24 cellular contexts compared by ENCODE assay signal in the genomic region with DNA sequence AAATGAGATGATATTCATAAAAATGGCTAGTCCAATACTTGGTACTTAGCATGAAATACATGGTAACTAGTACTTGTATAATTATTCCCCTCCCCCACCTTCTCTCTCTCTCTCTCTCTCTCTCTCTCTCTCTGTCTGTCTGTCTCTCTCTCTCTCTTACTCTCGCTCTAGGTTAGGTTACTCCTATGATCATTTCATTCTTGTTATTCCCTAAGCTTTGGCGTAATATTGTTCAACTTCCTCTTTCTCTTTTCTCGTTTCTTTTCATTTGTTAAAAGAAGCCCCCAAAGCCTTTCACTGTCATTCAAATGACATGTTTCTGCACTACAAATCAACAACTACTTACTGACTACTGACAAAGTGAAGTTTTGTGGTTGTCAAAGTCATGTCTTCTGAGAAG.
"Had no signal": no experiment of that assay in that cellular context is flagged by ENCODE, and none has a peak within 500 bp of the region (broad histone marks: within the 10 kb centered on the region; RNA-seq: fewer than 3 reads in every experiment).

No MANE protein-coding gene starts in this region.

- H3K4me2 ChIP-seq: hepatocyte, smooth muscle cell had no signal

- H3K27me3 ChIP-seq: breast epithelium, esophagus muscularis mucosa, hepatocyte, left lung, sigmoid colon, upper lobe of left lung had no signal

- H3K4me1 Mint-ChIP-seq: activated CD4-positive, alpha-beta T cell treated with anti-CD3 and anti-CD28 coated beads for 36 hours; natural killer cell had no signal

- H3K4me3 ChIP-seq: breast epithelium, coronary artery, esophagus muscularis mucosa, hepatocyte, left lung, sigmoid colon, smooth muscle cell, upper lobe of left lung had no signal

- H3K27ac ChIP-seq: breast epithelium, coronary artery, esophagus muscularis mucosa, hepatocyte, left lung, sigmoid colon, upper lobe of left lung had no signal

- H3K79me2 ChIP-seq: hepatocyte had no signal

- H3K9me3 ChIP-seq: breast epithelium, esophagus muscularis mucosa, left lung, upper lobe of left lung had no signal

- H3K27ac Mint-ChIP-seq: activated CD4-positive, alpha-beta T cell treated with anti-CD3 and anti-CD28 coated beads for 36 hours; activated naive CD8-positive, alpha-beta T cell treated with anti-CD3 and anti-CD28 coated beads for 36 hours; mesothelial cell of epicardium; natural killer cell; progenitor cell of endocrine pancreas had no signal

- DNase-seq: activated CD4-positive, alpha-beta T cell treated with anti-CD3 and anti-CD28 coated beads for 36 hours; activated CD4-positive, alpha-beta T cell treated with anti-CD3 and anti-CD28 coated beads, Interleukin-2, amount 50 U/mL, for 4 hours; activated CD8-positive, alpha-beta memory T cell treated with anti-CD3 and anti-CD28 coated beads for 24 hours; activated CD8-positive, alpha-beta memory T cell treated with anti-CD3 and anti-CD28 coated beads, Interleukin-2, amount 50 U/mL, for 4 hours; activated naive CD4-positive, alpha-beta T cell treated with Interleukin-2 at 50 U/mL for 16 hours; activated naive CD8-positive, alpha-beta T cell treated with anti-CD3 and anti-CD28 coated beads for 36 hours; activated T-cell treated with anti-CD3 and anti-CD28 coated beads, Interleukin-2, amount 50 U/mL, for 48 hours; glutamatergic neuron; kidney glomerular epithelial cell; left lung; natural killer cell; retina; sigmoid colon; stimulated activated CD4-positive, alpha-beta T cell treated with anti-CD3 and anti-CD28 coated beads, Interleukin-2, amount 100 ng/mL, for 48 hours; stimulated activated naive CD4-positive, alpha-beta T cell treated with Interleukin-2 at 50 U/mL for 16 hours; upper lobe of left lung had no signal

- FAIRE-seq: frontal cortex had no signal

- H3K36me3 Mint-ChIP-seq: activated naive CD8-positive, alpha-beta T cell treated with anti-CD3 and anti-CD28 coated beads for 36 hours; mesothelial cell of epicardium; natural killer cell had no signal

- H3K27me3 Mint-ChIP-seq: activated CD4-positive, alpha-beta T cell treated with anti-CD3 and anti-CD28 coated beads for 36 hours; activated naive CD8-positive, alpha-beta T cell treated with anti-CD3 and anti-CD28 coated beads for 36 hours; progenitor cell of endocrine pancreas had no signal

- H3K36me3 ChIP-seq: breast epithelium, esophagus muscularis mucosa, left lung, sigmoid colon, upper lobe of left lung had no signal

- ATAC-seq: activated CD4-positive, alpha-beta T cell treated with anti-CD3 and anti-CD28 coated beads for 36 hours; left lung; natural killer cell had no signal

- H3K9me3 Mint-ChIP-seq: natural killer cell had no signal

- H3K4me1 ChIP-seq: breast epithelium, left lung, sigmoid colon, upper lobe of left lung had no signal

- H3K4me3 Mint-ChIP-seq: activated CD4-positive, alpha-beta T cell treated with anti-CD3 and anti-CD28 coated beads for 36 hours; activated naive CD8-positive, alpha-beta T cell treated with anti-CD3 and anti-CD28 coated beads for 36 hours; mesothelial cell of epicardium; natural killer cell had no signal

- H2AFZ ChIP-seq: hepatocyte had no signal
